Comparison of ENCODE assay signal across 1 cellular context in the genomic region with DNA sequence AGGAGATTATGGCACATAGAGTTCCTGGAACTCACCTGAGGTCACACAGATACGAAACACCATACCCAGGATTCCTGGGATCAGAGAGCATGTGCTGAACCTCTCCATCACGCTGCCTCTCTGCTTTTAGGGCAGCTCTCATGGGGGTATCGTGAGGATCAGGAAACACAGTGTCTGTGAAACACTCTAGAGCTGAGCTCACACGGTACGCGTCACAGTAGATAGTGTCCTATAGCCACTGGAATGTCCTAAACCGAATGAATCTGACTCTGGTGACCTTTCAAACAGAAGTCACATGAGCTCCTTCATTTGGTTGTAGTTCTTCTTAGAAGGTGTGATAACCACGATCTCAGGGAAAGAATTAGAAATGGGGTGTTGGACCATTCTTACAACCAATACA.
A peak's percentile ranks its signal among the peaks of the same experiment; 100 is the strongest.
TF ChIP-seq lines count a peak whose summit lies in the region.

No MANE protein-coding gene starts in this region.

TF ChIP-seq in K562, 482 proteins besides CTCF, POLR2A, EP300 and RAD21 (continued from another document):
- TF ChIP-seq, protein P1, sequence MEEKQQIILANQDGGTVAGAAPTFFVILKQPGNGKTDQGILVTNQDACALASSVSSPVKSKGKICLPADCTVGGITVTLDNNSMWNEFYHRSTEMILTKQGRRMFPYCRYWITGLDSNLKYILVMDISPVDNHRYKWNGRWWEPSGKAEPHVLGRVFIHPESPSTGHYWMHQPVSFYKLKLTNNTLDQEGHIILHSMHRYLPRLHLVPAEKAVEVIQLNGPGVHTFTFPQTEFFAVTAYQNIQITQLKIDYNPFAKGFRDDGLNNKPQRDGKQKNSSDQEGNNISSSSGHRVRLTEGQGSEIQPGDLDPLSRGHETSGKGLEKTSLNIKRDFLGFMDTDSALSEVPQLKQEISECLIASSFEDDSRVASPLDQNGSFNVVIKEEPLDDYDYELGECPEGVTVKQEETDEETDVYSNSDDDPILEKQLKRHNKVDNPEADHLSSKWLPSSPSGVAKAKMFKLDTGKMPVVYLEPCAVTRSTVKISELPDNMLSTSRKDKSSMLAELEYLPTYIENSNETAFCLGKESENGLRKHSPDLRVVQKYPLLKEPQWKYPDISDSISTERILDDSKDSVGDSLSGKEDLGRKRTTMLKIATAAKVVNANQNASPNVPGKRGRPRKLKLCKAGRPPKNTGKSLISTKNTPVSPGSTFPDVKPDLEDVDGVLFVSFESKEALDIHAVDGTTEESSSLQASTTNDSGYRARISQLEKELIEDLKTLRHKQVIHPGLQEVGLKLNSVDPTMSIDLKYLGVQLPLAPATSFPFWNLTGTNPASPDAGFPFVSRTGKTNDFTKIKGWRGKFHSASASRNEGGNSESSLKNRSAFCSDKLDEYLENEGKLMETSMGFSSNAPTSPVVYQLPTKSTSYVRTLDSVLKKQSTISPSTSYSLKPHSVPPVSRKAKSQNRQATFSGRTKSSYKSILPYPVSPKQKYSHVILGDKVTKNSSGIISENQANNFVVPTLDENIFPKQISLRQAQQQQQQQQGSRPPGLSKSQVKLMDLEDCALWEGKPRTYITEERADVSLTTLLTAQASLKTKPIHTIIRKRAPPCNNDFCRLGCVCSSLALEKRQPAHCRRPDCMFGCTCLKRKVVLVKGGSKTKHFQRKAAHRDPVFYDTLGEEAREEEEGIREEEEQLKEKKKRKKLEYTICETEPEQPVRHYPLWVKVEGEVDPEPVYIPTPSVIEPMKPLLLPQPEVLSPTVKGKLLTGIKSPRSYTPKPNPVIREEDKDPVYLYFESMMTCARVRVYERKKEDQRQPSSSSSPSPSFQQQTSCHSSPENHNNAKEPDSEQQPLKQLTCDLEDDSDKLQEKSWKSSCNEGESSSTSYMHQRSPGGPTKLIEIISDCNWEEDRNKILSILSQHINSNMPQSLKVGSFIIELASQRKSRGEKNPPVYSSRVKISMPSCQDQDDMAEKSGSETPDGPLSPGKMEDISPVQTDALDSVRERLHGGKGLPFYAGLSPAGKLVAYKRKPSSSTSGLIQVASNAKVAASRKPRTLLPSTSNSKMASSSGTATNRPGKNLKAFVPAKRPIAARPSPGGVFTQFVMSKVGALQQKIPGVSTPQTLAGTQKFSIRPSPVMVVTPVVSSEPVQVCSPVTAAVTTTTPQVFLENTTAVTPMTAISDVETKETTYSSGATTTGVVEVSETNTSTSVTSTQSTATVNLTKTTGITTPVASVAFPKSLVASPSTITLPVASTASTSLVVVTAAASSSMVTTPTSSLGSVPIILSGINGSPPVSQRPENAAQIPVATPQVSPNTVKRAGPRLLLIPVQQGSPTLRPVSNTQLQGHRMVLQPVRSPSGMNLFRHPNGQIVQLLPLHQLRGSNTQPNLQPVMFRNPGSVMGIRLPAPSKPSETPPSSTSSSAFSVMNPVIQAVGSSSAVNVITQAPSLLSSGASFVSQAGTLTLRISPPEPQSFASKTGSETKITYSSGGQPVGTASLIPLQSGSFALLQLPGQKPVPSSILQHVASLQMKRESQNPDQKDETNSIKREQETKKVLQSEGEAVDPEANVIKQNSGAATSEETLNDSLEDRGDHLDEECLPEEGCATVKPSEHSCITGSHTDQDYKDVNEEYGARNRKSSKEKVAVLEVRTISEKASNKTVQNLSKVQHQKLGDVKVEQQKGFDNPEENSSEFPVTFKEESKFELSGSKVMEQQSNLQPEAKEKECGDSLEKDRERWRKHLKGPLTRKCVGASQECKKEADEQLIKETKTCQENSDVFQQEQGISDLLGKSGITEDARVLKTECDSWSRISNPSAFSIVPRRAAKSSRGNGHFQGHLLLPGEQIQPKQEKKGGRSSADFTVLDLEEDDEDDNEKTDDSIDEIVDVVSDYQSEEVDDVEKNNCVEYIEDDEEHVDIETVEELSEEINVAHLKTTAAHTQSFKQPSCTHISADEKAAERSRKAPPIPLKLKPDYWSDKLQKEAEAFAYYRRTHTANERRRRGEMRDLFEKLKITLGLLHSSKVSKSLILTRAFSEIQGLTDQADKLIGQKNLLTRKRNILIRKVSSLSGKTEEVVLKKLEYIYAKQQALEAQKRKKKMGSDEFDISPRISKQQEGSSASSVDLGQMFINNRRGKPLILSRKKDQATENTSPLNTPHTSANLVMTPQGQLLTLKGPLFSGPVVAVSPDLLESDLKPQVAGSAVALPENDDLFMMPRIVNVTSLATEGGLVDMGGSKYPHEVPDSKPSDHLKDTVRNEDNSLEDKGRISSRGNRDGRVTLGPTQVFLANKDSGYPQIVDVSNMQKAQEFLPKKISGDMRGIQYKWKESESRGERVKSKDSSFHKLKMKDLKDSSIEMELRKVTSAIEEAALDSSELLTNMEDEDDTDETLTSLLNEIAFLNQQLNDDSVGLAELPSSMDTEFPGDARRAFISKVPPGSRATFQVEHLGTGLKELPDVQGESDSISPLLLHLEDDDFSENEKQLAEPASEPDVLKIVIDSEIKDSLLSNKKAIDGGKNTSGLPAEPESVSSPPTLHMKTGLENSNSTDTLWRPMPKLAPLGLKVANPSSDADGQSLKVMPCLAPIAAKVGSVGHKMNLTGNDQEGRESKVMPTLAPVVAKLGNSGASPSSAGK (IDR thresholded peaks at IDR 0.05) = 0 out of 2 replicates have a peak, but pooled peaks have one; percentile 15
